In the genomic region with DNA sequence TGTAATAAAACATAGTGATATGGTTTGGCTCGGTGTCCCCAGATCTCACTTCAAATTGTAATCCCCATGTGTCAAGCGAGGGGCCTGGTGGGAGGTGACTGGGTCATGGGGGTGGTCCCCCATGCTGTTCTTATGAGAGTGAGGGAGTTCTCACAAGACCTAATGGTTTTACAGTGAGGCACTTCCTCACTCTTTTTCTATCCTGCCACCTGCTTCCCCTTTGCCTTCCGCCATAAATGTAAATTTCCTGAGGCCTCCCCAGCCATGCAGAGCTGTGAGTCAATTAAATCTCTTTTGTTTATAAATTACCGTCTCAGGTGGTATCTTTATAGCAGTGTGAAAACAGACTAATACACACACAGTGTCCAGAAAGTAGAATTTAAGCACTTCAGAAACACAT, we compare ENCODE assay signal across 26 cellular contexts.
"Had no signal": no experiment of that assay in that cellular context is flagged by ENCODE, and none has a peak within 500 bp of the region (broad histone marks: within the 10 kb centered on the region; RNA-seq: fewer than 3 reads in every experiment).

No MANE protein-coding gene starts in this region.

- H3K4me1 ChIP-seq: adrenal gland, heart right ventricle, right lobe of liver had no signal

- H3K27ac ChIP-seq: adrenal gland, brain microvascular endothelial cell, coronary artery, right lobe of liver, thoracic aorta had no signal

- ATAC-seq: activated CD8-positive, alpha-beta memory T cell treated with anti-CD3 and anti-CD28 coated beads, Interleukin-2, amount 10 ng/mL, durations not matched to agents 7 days and 5 days; effector memory CD8-positive, alpha-beta T cell; esophagus mucosa; natural killer cell treated with Interleukin-12 subunit alpha and Interleukin-12 subunit beta and Interleukin-15 and Interleukin-18, amount 100 ng/mL, for 72 hours; right lobe of liver had no signal

- H3K9me3 Mint-ChIP-seq: activated CD4-positive, alpha-beta memory T cell treated with anti-CD3 and anti-CD28 coated beads, Interleukin-2, amount 10 ng/mL, durations not matched to agents 7 days and 5 days; activated CD4-positive, alpha-beta T cell treated with anti-CD3 and anti-CD28 coated beads, Interleukin-2, amount 10 ng/mL, durations not matched to agents 24 days and 14 days; activated naive CD8-positive, alpha-beta T cell treated with anti-CD3 and anti-CD28 coated beads for 36 hours; effector memory CD8-positive, alpha-beta T cell; natural killer cell treated with Interleukin-12 subunit alpha and Interleukin-12 subunit beta and Interleukin-15 and Interleukin-18, amount 100 ng/mL, for 72 hours; stimulated activated naive CD8-positive, alpha-beta T cell treated with anti-CD3 and anti-CD28 coated beads, Interleukin-15, Interleukin-2, amounts not matched to agents 100 ng/mL and 50 ng/mL, for 24 hours; T-helper 1 cell treated with Interleukin-12 subunit alpha and Interleukin-12 subunit beta and Interleukin-4 antibody, amounts not matched to agents 30 μg/mL and 1 μg/mL, for 36 hours had no signal

- H3K27me3 Mint-ChIP-seq: activated CD4-positive, alpha-beta memory T cell treated with anti-CD3 and anti-CD28 coated beads, Interleukin-2, amount 10 ng/mL, durations not matched to agents 7 days and 5 days; activated CD4-positive, alpha-beta T cell treated with anti-CD3 and anti-CD28 coated beads, Interleukin-2, amount 10 ng/mL, durations not matched to agents 24 days and 14 days; activated CD8-positive, alpha-beta memory T cell treated with anti-CD3 and anti-CD28 coated beads, Interleukin-2, amount 10 ng/mL, durations not matched to agents 7 days and 5 days; activated naive CD8-positive, alpha-beta T cell treated with anti-CD3 and anti-CD28 coated beads for 36 hours; effector memory CD8-positive, alpha-beta T cell; natural killer cell treated with Interleukin-12 subunit alpha and Interleukin-12 subunit beta and Interleukin-15 and Interleukin-18, amount 100 ng/mL, for 72 hours; stimulated activated naive CD8-positive, alpha-beta T cell treated with anti-CD3 and anti-CD28 coated beads, Interleukin-15, Interleukin-2, amounts not matched to agents 100 ng/mL and 50 ng/mL, for 24 hours had no signal

- H3K27ac Mint-ChIP-seq: activated CD4-positive, alpha-beta memory T cell treated with anti-CD3 and anti-CD28 coated beads, Interleukin-2, amount 10 ng/mL, durations not matched to agents 7 days and 5 days; activated CD4-positive, alpha-beta T cell treated with anti-CD3 and anti-CD28 coated beads, Interleukin-2, amount 10 ng/mL, durations not matched to agents 24 days and 14 days; activated CD8-positive, alpha-beta memory T cell treated with anti-CD3 and anti-CD28 coated beads, Interleukin-2, amount 10 ng/mL, durations not matched to agents 7 days and 5 days; activated naive CD8-positive, alpha-beta T cell treated with anti-CD3 and anti-CD28 coated beads for 36 hours; natural killer cell treated with Interleukin-12 subunit alpha and Interleukin-12 subunit beta and Interleukin-15 and Interleukin-18, amount 100 ng/mL, for 72 hours; stimulated activated naive CD8-positive, alpha-beta T cell treated with anti-CD3 and anti-CD28 coated beads, Interleukin-15, Interleukin-2, amounts not matched to agents 100 ng/mL and 50 ng/mL, for 24 hours; T-helper 1 cell treated with Interleukin-12 subunit alpha and Interleukin-12 subunit beta and Interleukin-4 antibody, amounts not matched to agents 30 μg/mL and 1 μg/mL, for 36 hours had no signal

- DNase-seq: activated CD4-positive, alpha-beta memory T cell treated with anti-CD3 and anti-CD28 coated beads, Interleukin-2, amount 10 ng/mL, durations not matched to agents 7 days and 5 days; activated CD4-positive, alpha-beta T cell treated with anti-CD3 and anti-CD28 coated beads, Interleukin-2, amount 10 ng/mL, durations not matched to agents 24 days and 14 days; activated CD4-positive, CD25-positive, alpha-beta regulatory T cell treated with anti-CD3 and anti-CD28 coated beads, Interleukin-2, amount 50 U/mL, for 72 hours; activated CD8-positive, alpha-beta memory T cell treated with anti-CD3 and anti-CD28 coated beads, Interleukin-2, amount 10 ng/mL, durations not matched to agents 7 days and 5 days; activated effector memory CD4-positive, alpha-beta T cell treated with Interleukin-2 at 50 U/mL for 16 hours; activated naive CD4-positive, alpha-beta T cell treated with Interleukin-2 at 50 U/mL for 16 hours; activated naive CD8-positive, alpha-beta T cell treated with anti-CD3 and anti-CD28 coated beads for 36 hours; adrenal gland; brain microvascular endothelial cell; effector memory CD8-positive, alpha-beta T cell; foreskin fibroblast; mesendoderm; posterior cingulate gyrus; right lobe of liver; stimulated activated CD4-positive, alpha-beta T cell treated with anti-CD3 and anti-CD28 coated beads, Interleukin-2, amount 100 ng/mL, for 48 hours; SW 1271; T-helper 9 cell; trophoblast cell had no signal

- H3K4me1 Mint-ChIP-seq: activated CD4-positive, alpha-beta memory T cell treated with anti-CD3 and anti-CD28 coated beads, Interleukin-2, amount 10 ng/mL, durations not matched to agents 7 days and 5 days; activated CD4-positive, alpha-beta T cell treated with anti-CD3 and anti-CD28 coated beads, Interleukin-2, amount 10 ng/mL, durations not matched to agents 24 days and 14 days; activated CD8-positive, alpha-beta memory T cell treated with anti-CD3 and anti-CD28 coated beads, Interleukin-2, amount 10 ng/mL, durations not matched to agents 7 days and 5 days; activated naive CD8-positive, alpha-beta T cell treated with anti-CD3 and anti-CD28 coated beads for 36 hours had no signal

- H3K4me3 ChIP-seq: adrenal gland, coronary artery, heart right ventricle, lung, right lobe of liver, thoracic aorta had no signal

- H3K27me3 ChIP-seq: adrenal gland, brain microvascular endothelial cell, heart right ventricle, right lobe of liver had no signal

- H3K9me3 ChIP-seq: adrenal gland, heart right ventricle, right lobe of liver, thoracic aorta had no signal

- H3K4me3 Mint-ChIP-seq: activated CD4-positive, alpha-beta memory T cell treated with anti-CD3 and anti-CD28 coated beads, Interleukin-2, amount 10 ng/mL, durations not matched to agents 7 days and 5 days; activated CD4-positive, alpha-beta T cell treated with anti-CD3 and anti-CD28 coated beads, Interleukin-2, amount 10 ng/mL, durations not matched to agents 24 days and 14 days; activated CD8-positive, alpha-beta memory T cell treated with anti-CD3 and anti-CD28 coated beads, Interleukin-2, amount 10 ng/mL, durations not matched to agents 7 days and 5 days; activated naive CD8-positive, alpha-beta T cell treated with anti-CD3 and anti-CD28 coated beads for 36 hours; effector memory CD8-positive, alpha-beta T cell; natural killer cell treated with Interleukin-12 subunit alpha and Interleukin-12 subunit beta and Interleukin-15 and Interleukin-18, amount 100 ng/mL, for 72 hours; stimulated activated naive CD8-positive, alpha-beta T cell treated with anti-CD3 and anti-CD28 coated beads, Interleukin-15, Interleukin-2, amounts not matched to agents 100 ng/mL and 50 ng/mL, for 24 hours; T-helper 1 cell treated with Interleukin-12 subunit alpha and Interleukin-12 subunit beta and Interleukin-4 antibody, amounts not matched to agents 30 μg/mL and 1 μg/mL, for 36 hours had no signal
